3 cellular contexts compared by ENCODE assay signal in genomic region chr4:2793920-2794706, GRCh38.
A peak's percentile ranks its signal among the peaks of the same experiment; 100 is the strongest.
TF ChIP-seq lines count a peak whose summit lies in the region.

No MANE protein-coding gene starts in this region.

TF ChIP-seq in HCT116, 20 proteins besides CTCF, POLR2A, EP300 and RAD21 (continued from another document):
- TF ChIP-seq REST (IDR thresholded peaks at IDR 0.05; ENCODE audit: low read depth) (no peak), EZH2 (IDR thresholded peaks at IDR 0.05) (no peak), SRF (IDR thresholded peaks at IDR 0.05; ENCODE audit: low read depth) (no peak), EZH2phosphoT487 (IDR thresholded peaks at IDR 0.05; ENCODE audit: borderline replicate concordance) (no peak), FOSL1 (IDR thresholded peaks at IDR 0.05; ENCODE audit: low read depth) (no peak), ZBTB33 (IDR thresholded peaks at IDR 0.05; ENCODE audit: extremely low read depth, insufficient replicate concordance, low read length) (no peak), MAX (IDR thresholded peaks at IDR 0.05) (no peak), ZFX (IDR thresholded peaks at IDR 0.05) (no peak), YY1 (IDR thresholded peaks at IDR 0.05; ENCODE audit: extremely low read depth, insufficient replicate concordance, low read depth, low read length) (no peak), JUND (IDR thresholded peaks at IDR 0.05) (no peak), ELF1 (IDR thresholded peaks at IDR 0.05; ENCODE audit: borderline replicate concordance, low read depth) (no peak), ZNF274 (IDR thresholded peaks at IDR 0.05; ENCODE audit: low read depth, low read length) (no peak), SP1 (IDR thresholded peaks at IDR 0.05; ENCODE audit: low read depth) (no peak), ATF3 (IDR thresholded peaks at IDR 0.05) (no peak), CBX3 (IDR thresholded peaks at IDR 0.05; ENCODE audit: low read depth) (no peak)

TF ChIP-seq in SK-N-SH, 30 proteins besides CTCF, POLR2A, EP300 and RAD21 (continued from another document):
- TF ChIP-seq NRF1 (IDR thresholded peaks at IDR 0.05; ENCODE audit: low read depth, low read length) (no peak), MEF2A (IDR thresholded peaks at IDR 0.05; ENCODE audit: borderline replicate concordance, low read depth) (no peak), SMC3 (IDR thresholded peaks at IDR 0.05; ENCODE audit: low read depth, low read length) (peak; percentile 4; the same call in 1 of the 2 replicates), RCOR1 (IDR thresholded peaks at IDR 0.05; ENCODE audit: low read length) (0 out of 2 replicates have a peak, but pooled peaks have one; percentile 61)

TF ChIP-seq in HEK293T, 16 proteins besides CTCF, POLR2A, EP300 and RAD21 (continued from another document):
- TF ChIP-seq TARDBP (IDR thresholded peaks at IDR 0.05) (no peak), LEF1 (IDR thresholded peaks at IDR 0.05; ENCODE audit: borderline replicate concordance) (no peak), ZNF384 (IDR thresholded peaks at IDR 0.05) (no peak), FOXA1 (IDR thresholded peaks at IDR 0.05) (no peak), FOXM1 (IDR thresholded peaks at IDR 0.05; ENCODE audit: borderline replicate concordance) (no peak), HDGF (IDR thresholded peaks at IDR 0.05; ENCODE audit: borderline replicate concordance) (no peak), L3MBTL2 (conservative IDR thresholded peaks at IDR 0.05) (no peak), SP1 (IDR thresholded peaks at IDR 0.05) (no peak), FOXK2 (IDR thresholded peaks at IDR 0.05) (no peak), NFRKB (IDR thresholded peaks at IDR 0.05) (no peak)
